In genomic region chrX:68631331-68631730, GRCh38 we compare ENCODE assay signal across 22 cellular contexts.
"Had no signal": no experiment of that assay in that cellular context is flagged by ENCODE, and none has a peak within 500 bp of the region (broad histone marks: within the 10 kb centered on the region; RNA-seq: fewer than 3 reads in every experiment).

No MANE protein-coding gene starts in this region.

- H3K4me2 ChIP-seq: hepatocyte had no signal

- H3K27me3 Mint-ChIP-seq: dendritic cell treated with granulocyte-macrophage colony-stimulating factor and Interleukin-4, amounts not matched to agents 40 ng/mL and 50 ng/mL, for 4 days had no signal

- H3K79me2 ChIP-seq: hepatocyte had no signal

- H3K4me3 Mint-ChIP-seq: dendritic cell treated with granulocyte-macrophage colony-stimulating factor and Interleukin-4, amounts not matched to agents 40 ng/mL and 50 ng/mL, for 4 days; effector memory CD8-positive, alpha-beta T cell; endodermal cell; mesothelial cell of epicardium; naive B cell had no signal

- H2AFZ ChIP-seq: hepatocyte had no signal

- H3K27ac ChIP-seq: colonic mucosa, epithelial cell of prostate, foreskin keratinocyte, gastroesophageal sphincter, heart left ventricle, hepatocyte, left lung, lower lobe of right lung had no signal

- H3K4me1 ChIP-seq: colonic mucosa, foreskin keratinocyte, gastroesophageal sphincter, heart left ventricle, left lung, lower lobe of right lung had no signal

- H3K9me3 Mint-ChIP-seq: dendritic cell treated with granulocyte-macrophage colony-stimulating factor and Interleukin-4, amounts not matched to agents 40 ng/mL and 50 ng/mL, for 4 days; effector memory CD8-positive, alpha-beta T cell had no signal

- H3K27me3 ChIP-seq: colonic mucosa, foreskin keratinocyte, gastroesophageal sphincter, hepatocyte, left lung had no signal

- H3K36me3 ChIP-seq: colonic mucosa, gastroesophageal sphincter, heart left ventricle, left lung, lower lobe of right lung had no signal

- H3K4me1 Mint-ChIP-seq: endodermal cell, naive B cell had no signal

- H3K36me3 Mint-ChIP-seq: mesothelial cell of epicardium, naive B cell had no signal

- H3K4me3 ChIP-seq: colonic mucosa, gastroesophageal sphincter, heart left ventricle, hepatocyte, left lung, lower lobe of right lung, mucosa of descending colon had no signal

- ATAC-seq: effector memory CD8-positive, alpha-beta T cell; esophagus mucosa; foreskin keratinocyte; gastroesophageal sphincter; heart left ventricle; left cardiac atrium; left lung; left ventricle myocardium superior; lower lobe of right lung; mucosa of descending colon had no signal

- H3K9me3 ChIP-seq: colonic mucosa, gastroesophageal sphincter, heart left ventricle, left lung, lower lobe of right lung, mucosa of descending colon had no signal

- H3K27ac Mint-ChIP-seq: dendritic cell treated with granulocyte-macrophage colony-stimulating factor and Interleukin-4, amounts not matched to agents 40 ng/mL and 50 ng/mL, for 4 days; effector memory CD8-positive, alpha-beta T cell; endodermal cell; mesothelial cell of epicardium; naive B cell had no signal

- DNase-seq: colonic mucosa; cortex of kidney; effector CD8-positive, alpha-beta T cell; effector memory CD8-positive, alpha-beta T cell; endodermal cell; erythroblast; foreskin keratinocyte; heart left ventricle; hypothalamus; left cardiac atrium; left lung; left ventricle myocardium superior; lower lobe of right lung; mesenchymal stem cell; mucosa of descending colon; naive B cell had no signal
